18 cellular contexts compared by ENCODE assay signal in genomic region chr4:89904524-89904923, GRCh38. TPM values are rescaled to one million over a fixed set of nuclear protein-coding genes. Genes with fewer than 3 reads are reported as not detected.
A peak's percentile ranks its signal among the peaks of the same experiment; 100 is the strongest.
DNase-seq lines count a peak whose midpoint lies in the region; ATAC-seq and TF ChIP-seq lines count a peak whose summit lies in the region.
"Had no signal": no experiment of that assay in that cellular context is flagged by ENCODE, and none has a peak within 500 bp of the region (broad histone marks: within the 10 kb centered on the region; RNA-seq: fewer than 3 reads in every experiment).

No MANE protein-coding gene starts in this region.

- no peaks in the 10 kb centered on the region for H3K9me3 Mint-ChIP-seq in progenitor cell of endocrine pancreas (ENCODE audit: low read depth)
- H3K9me3 Mint-ChIP-seq: T-helper 1 cell treated with Interleukin-12 subunit alpha and Interleukin-12 subunit beta and Interleukin-4 antibody, amounts not matched to agents 30 μg/mL and 1 μg/mL, for 36 hours had no signal

- no peaks in the 10 kb centered on the region for H3K9me3 ChIP-seq in right atrium auricular region
- H3K9me3 ChIP-seq: A549, HAP-1, SK-N-SH had no signal

- peak; percentile 57 for ATAC-seq in Right ventricle myocardium superior (ENCODE audit: poor library complexity)
- ATAC-seq: A549, GM12878, PC-3 had no signal

- H3K4me3 Mint-ChIP-seq in progenitor cell of endocrine pancreas (ENCODE audit: low read depth): no peak overlapping the region
- H3K4me3 Mint-ChIP-seq: T-helper 1 cell treated with Interleukin-12 subunit alpha and Interleukin-12 subunit beta and Interleukin-4 antibody, amounts not matched to agents 30 μg/mL and 1 μg/mL, for 36 hours had no signal

- no peaks in the 10 kb centered on the region for H3K36me3 Mint-ChIP-seq in progenitor cell of endocrine pancreas (ENCODE audit: insufficient read depth)

- no peaks in the 10 kb centered on the region for H3K4me1 ChIP-seq in right atrium auricular region
- H3K4me1 ChIP-seq: A549 had no signal

- TF ChIP-seq CTCF in right atrium auricular region (IDR thresholded peaks at IDR 0.05) (no peak), progenitor cell of endocrine pancreas (IDR thresholded peaks at IDR 0.05; ENCODE audit: unreplicated experiment) (no peak)

- H3K27ac ChIP-seq in right atrium auricular region: no peak overlapping the region
- H3K27ac ChIP-seq: A549, C4-2B had no signal

- H3K27me3 ChIP-seq in right atrium auricular region: no peaks in the 10 kb centered on the region

- intact Hi-C loops in Right ventricle myocardium superior (cut with DNase I): loop anchor here (5.0 kb wide), 1 partner anchor 467 kb away; no protein-coding TSS in a partner anchor

- DNase-seq in Right ventricle myocardium superior: no peak
- DNase-seq in right atrium auricular region (ENCODE audit: low spot score): no peak
- peak; percentile 86 for DNase-seq in NCI-H1436 treated with DMSO at 0.1 percent for 48 hours (lab: John Stamatoyannopoulos, UW)
- peak; percentile 86 for DNase-seq in NCI-H69 (lab: John Stamatoyannopoulos, UW)
- DNase-seq in activated naive CD4-positive, alpha-beta T cell treated with Interleukin-2 at 50 U/mL for 16 hours: no peak
- DNase-seq in progenitor cell of endocrine pancreas (ENCODE audit: low spot score, unreplicated experiment): no peak
- DNase-seq in NCI-H345 (lab: John Stamatoyannopoulos, UW): no peak
- DNase-seq: COR-L47, DMS53, Karpas-422, NCI-H446 treated with DMSO at 0.1 percent for 48 hours, PC-3, SK-N-SH had no signal

- H3K36me3 ChIP-seq in right atrium auricular region: no peaks in the 10 kb centered on the region
- H3K36me3 ChIP-seq: HAP-1 had no signal

- no peak overlapping the region for H3K27ac Mint-ChIP-seq in progenitor cell of endocrine pancreas
- H3K27ac Mint-ChIP-seq: T-helper 1 cell treated with Interleukin-12 subunit alpha and Interleukin-12 subunit beta and Interleukin-4 antibody, amounts not matched to agents 30 μg/mL and 1 μg/mL, for 36 hours had no signal

- H3K4me1 Mint-ChIP-seq in progenitor cell of endocrine pancreas (ENCODE audit: low read depth): peaks cover 20% of the 10 kb centered on the region

- no peak overlapping the region for H3K4me3 ChIP-seq in right atrium auricular region
- H3K4me3 ChIP-seq: A549, GM12878, HAP-1 had no signal

- no peaks in the 10 kb centered on the region for H3K27me3 Mint-ChIP-seq in progenitor cell of endocrine pancreas

RNA-seq across cellular contexts. Expression of gene MMRN1, which starts 9.9 kb away (rescaled TPM):
- total RNA-seq in Right ventricle myocardium superior (2.3 TPM), right atrium auricular region (10 to 100 TPM in 1 of 2 donors, 1 to 10 TPM in 1; 6.9 to 35.8 TPM), progenitor cell of endocrine pancreas (1.6 and 1.7 TPM in 2 replicates)

Comparison
In these comparisons a context has a peak if more than half of its experiments do, and no peak if none do; other contexts are left out.
1. DNase-seq: peak in NCI-H1436 treated with DMSO at 0.1 percent for 48 hours (single experiment) and NCI-H69 (single experiment); none in Right ventricle myocardium superior (single experiment), right atrium auricular region (single experiment), activated naive CD4-positive, alpha-beta T cell treated with Interleukin-2 at 50 U/mL for 16 hours (single experiment), progenitor cell of endocrine pancreas (single experiment) and NCI-H345 (single experiment).